In the genomic region with DNA sequence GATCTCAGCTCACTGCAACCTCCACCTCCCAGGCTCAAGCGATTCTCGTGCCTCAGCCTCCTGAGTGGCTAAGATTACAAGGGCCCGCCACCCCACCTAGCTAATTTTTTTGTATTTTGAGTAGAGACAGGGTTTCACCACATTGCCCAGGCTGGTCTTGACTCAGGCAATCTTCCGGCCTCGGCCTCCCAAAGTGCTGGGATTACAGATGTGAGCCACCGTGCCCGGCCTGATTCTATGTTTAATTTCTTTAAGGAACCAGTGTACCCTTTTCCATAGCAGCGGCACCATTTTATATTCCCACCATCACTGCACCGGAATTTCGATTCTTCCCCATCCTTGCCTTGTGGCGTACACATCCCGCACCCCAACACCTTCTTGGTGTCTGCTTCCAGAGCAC, we compare ENCODE assay signal across 35 cellular contexts.
"Had no signal": no experiment of that assay in that cellular context is flagged by ENCODE, and none has a peak within 500 bp of the region (broad histone marks: within the 10 kb centered on the region; RNA-seq: fewer than 3 reads in every experiment).

No MANE protein-coding gene starts in this region.

- FAIRE-seq: TTC549 had no signal

- H3K36me3 Mint-ChIP-seq: activated CD4-positive, alpha-beta memory T cell treated with anti-CD3 and anti-CD28 coated beads for 36 hours; activated naive CD4-positive, alpha-beta T cell treated with anti-CD3 and anti-CD28 coated beads, Interleukin-2, amount 10 ng/mL, durations not matched to agents 7 days and 5 days; activated naive CD4-positive, alpha-beta T cell treated with anti-CD3 and anti-CD28 coated beads, Interleukin-2, amount 50 U/mL, for 24 hours; activated naive CD8-positive, alpha-beta T cell treated with anti-CD3 and anti-CD28 coated beads, Interleukin-2, amount 10 ng/mL, durations not matched to agents 7 days and 5 days had no signal

- DNase-seq: activated B cell treated with CpG ODN at 0.5 μM for 24 hours; activated CD4-positive, alpha-beta memory T cell treated with anti-CD3 and anti-CD28 coated beads for 36 hours; activated CD4-positive, alpha-beta T cell treated with anti-CD3 and anti-CD28 coated beads for 4 hours; activated CD4-positive, alpha-beta T cell treated with anti-CD3 and anti-CD28 coated beads, Interleukin-2, amount 10 ng/mL, durations not matched to agents 24 days and 14 days; activated CD4-positive, alpha-beta T cell treated with anti-CD3 and anti-CD28 coated beads, Interleukin-2, amount 50 U/mL, for 1 hour; activated CD4-positive, alpha-beta T cell treated with anti-CD3 and anti-CD28 coated beads, Interleukin-2, amount 50 U/mL, for 4 hours; activated CD4-positive, CD25-positive, alpha-beta regulatory T cell treated with anti-CD3 and anti-CD28 coated beads, Interleukin-2, amount 50 U/mL, for 72 hours; activated CD8-positive, alpha-beta memory T cell treated with anti-CD3 and anti-CD28 coated beads, Interleukin-2, amount 50 U/mL, for 4 hours; activated CD8-positive, alpha-beta T cell treated with anti-CD3 and anti-CD28 coated beads for 36 hours; activated effector memory CD4-positive, alpha-beta T cell treated with Interleukin-2 at 50 U/mL for 16 hours; activated gamma-delta T cell; activated naive CD4-positive, alpha-beta T cell treated with anti-CD3 and anti-CD28 coated beads, Interleukin-2, amount 10 ng/mL, durations not matched to agents 7 days and 5 days; activated naive CD4-positive, alpha-beta T cell treated with Interleukin-2 at 50 U/mL for 16 hours; activated naive CD8-positive, alpha-beta T cell treated with anti-CD3 and anti-CD28 coated beads, Interleukin-2, amount 10 ng/mL, durations not matched to agents 7 days and 5 days; activated naive CD8-positive, alpha-beta T cell treated with anti-CD3 and anti-CD28 coated beads, Interleukin-2, amount 50 U/mL, for 24 hours; activated T-cell treated with anti-CD3 and anti-CD28 coated beads for 4 hours; activated T-cell treated with anti-CD3 and anti-CD28 coated beads, Interleukin-2, amount 50 U/mL, for 1 hour; activated T-cell treated with anti-CD3 and anti-CD28 coated beads, Interleukin-2, amount 50 U/mL, for 4 hours; amygdala; anterior cingulate cortex; body of pancreas; brain microvascular endothelial cell; central memory CD4-positive, alpha-beta T cell; T-helper 1 cell; T-helper 2 cell; T-helper 9 cell had no signal

- ATAC-seq: activated CD8-positive, alpha-beta T cell treated with anti-CD3 and anti-CD28 coated beads for 36 hours; activated naive CD8-positive, alpha-beta T cell treated with anti-CD3 and anti-CD28 coated beads, Interleukin-2, amount 50 U/mL, for 24 hours; activated T-cell treated with anti-CD3 and anti-CD28 coated beads, Interleukin-2, amount 50 U/mL, for 4 hours; body of pancreas had no signal

- H3K27me3 ChIP-seq: ascending aorta, body of pancreas, brain microvascular endothelial cell, breast epithelium had no signal

- H3K9me3 Mint-ChIP-seq: activated B cell treated with CpG ODN at 0.5 μM for 24 hours; activated CD4-positive, alpha-beta T cell treated with anti-CD3 and anti-CD28 coated beads, Interleukin-2, amount 10 ng/mL, durations not matched to agents 24 days and 14 days; activated naive CD4-positive, alpha-beta T cell treated with anti-CD3 and anti-CD28 coated beads, Interleukin-2, amount 10 ng/mL, durations not matched to agents 7 days and 5 days; activated naive CD4-positive, alpha-beta T cell treated with anti-CD3 and anti-CD28 coated beads, Interleukin-2, amount 50 U/mL, for 24 hours; activated naive CD8-positive, alpha-beta T cell treated with anti-CD3 and anti-CD28 coated beads, Interleukin-2, amount 50 U/mL, for 24 hours; activated T-cell treated with anti-CD3 and anti-CD28 coated beads, Interleukin-2, amount 50 U/mL, for 4 hours; activated T-helper 2 cell treated with anti-CD3 and anti-CD28 coated beads, Interferon-gamma antibody, Interleukin-2, Interleukin-4, amounts not matched to agents 10 μg/mL and 5 μg/mL and 100 μg/mL, durations not matched to agents 14 hours and 24 hours and 36 hours; T-helper 1 cell treated with Interleukin-12 subunit alpha and Interleukin-12 subunit beta and Interleukin-4 antibody, amounts not matched to agents 30 μg/mL and 1 μg/mL, for 36 hours; T-helper 2 cell treated with Interferon-gamma antibody and Interleukin-4, amounts not matched to agents 5 μg/mL and 100 μg/mL, for 36 hours had no signal

- H3K36me3 ChIP-seq: ascending aorta, brain microvascular endothelial cell, breast epithelium had no signal

- H3K27ac Mint-ChIP-seq: activated B cell treated with CpG ODN at 0.5 μM for 24 hours; activated CD4-positive, alpha-beta memory T cell treated with anti-CD3 and anti-CD28 coated beads for 36 hours; activated CD4-positive, alpha-beta T cell treated with anti-CD3 and anti-CD28 coated beads, Interleukin-2, amount 10 ng/mL, durations not matched to agents 24 days and 14 days; activated CD8-positive, alpha-beta T cell treated with anti-CD3 and anti-CD28 coated beads for 36 hours; activated naive CD4-positive, alpha-beta T cell treated with anti-CD3 and anti-CD28 coated beads, Interleukin-2, amount 10 ng/mL, durations not matched to agents 7 days and 5 days; activated naive CD4-positive, alpha-beta T cell treated with anti-CD3 and anti-CD28 coated beads, Interleukin-2, amount 50 U/mL, for 24 hours; activated naive CD8-positive, alpha-beta T cell; activated naive CD8-positive, alpha-beta T cell treated with anti-CD3 and anti-CD28 coated beads, Interleukin-2, amount 10 ng/mL, durations not matched to agents 7 days and 5 days; activated naive CD8-positive, alpha-beta T cell treated with anti-CD3 and anti-CD28 coated beads, Interleukin-2, amount 50 U/mL, for 24 hours; activated T-helper 2 cell treated with anti-CD3 and anti-CD28 coated beads, Interferon-gamma antibody, Interleukin-2, Interleukin-4, amounts not matched to agents 10 μg/mL and 5 μg/mL and 100 μg/mL, durations not matched to agents 14 hours and 24 hours and 36 hours; T-helper 1 cell treated with Interleukin-12 subunit alpha and Interleukin-12 subunit beta and Interleukin-4 antibody, amounts not matched to agents 30 μg/mL and 1 μg/mL, for 36 hours; T-helper 2 cell treated with Interferon-gamma antibody and Interleukin-4, amounts not matched to agents 5 μg/mL and 100 μg/mL, for 36 hours had no signal

- H3K4me1 ChIP-seq: ascending aorta, body of pancreas, breast epithelium had no signal

- H3K27ac ChIP-seq: ascending aorta, body of pancreas, brain microvascular endothelial cell, breast epithelium, VCaP had no signal

- H3K4me3 Mint-ChIP-seq: activated B cell treated with CpG ODN at 0.5 μM for 24 hours; activated CD4-positive, alpha-beta memory T cell treated with anti-CD3 and anti-CD28 coated beads for 36 hours; activated CD4-positive, alpha-beta T cell treated with anti-CD3 and anti-CD28 coated beads, Interleukin-2, amount 10 ng/mL, durations not matched to agents 24 days and 14 days; activated CD8-positive, alpha-beta T cell treated with anti-CD3 and anti-CD28 coated beads for 36 hours; activated naive CD4-positive, alpha-beta T cell treated with anti-CD3 and anti-CD28 coated beads, Interleukin-2, amount 10 ng/mL, durations not matched to agents 7 days and 5 days; activated naive CD4-positive, alpha-beta T cell treated with anti-CD3 and anti-CD28 coated beads, Interleukin-2, amount 50 U/mL, for 24 hours; activated naive CD8-positive, alpha-beta T cell; activated naive CD8-positive, alpha-beta T cell treated with anti-CD3 and anti-CD28 coated beads, Interleukin-2, amount 10 ng/mL, durations not matched to agents 7 days and 5 days; activated naive CD8-positive, alpha-beta T cell treated with anti-CD3 and anti-CD28 coated beads, Interleukin-2, amount 50 U/mL, for 24 hours; activated T-cell treated with anti-CD3 and anti-CD28 coated beads, Interleukin-2, amount 50 U/mL, for 4 hours; T-helper 1 cell treated with Interleukin-12 subunit alpha and Interleukin-12 subunit beta and Interleukin-4 antibody, amounts not matched to agents 30 μg/mL and 1 μg/mL, for 36 hours; T-helper 2 cell treated with Interferon-gamma antibody and Interleukin-4, amounts not matched to agents 5 μg/mL and 100 μg/mL, for 36 hours had no signal

- H3K4me3 ChIP-seq: ascending aorta, body of pancreas, breast epithelium had no signal

- H3K27me3 Mint-ChIP-seq: activated B cell treated with CpG ODN at 0.5 μM for 24 hours; activated CD4-positive, alpha-beta T cell treated with anti-CD3 and anti-CD28 coated beads, Interleukin-2, amount 10 ng/mL, durations not matched to agents 24 days and 14 days; activated CD8-positive, alpha-beta T cell treated with anti-CD3 and anti-CD28 coated beads for 36 hours; activated naive CD4-positive, alpha-beta T cell treated with anti-CD3 and anti-CD28 coated beads, Interleukin-2, amount 10 ng/mL, durations not matched to agents 7 days and 5 days; activated naive CD4-positive, alpha-beta T cell treated with anti-CD3 and anti-CD28 coated beads, Interleukin-2, amount 50 U/mL, for 24 hours; activated naive CD8-positive, alpha-beta T cell; activated naive CD8-positive, alpha-beta T cell treated with anti-CD3 and anti-CD28 coated beads, Interleukin-2, amount 50 U/mL, for 24 hours had no signal

- H3K4me1 Mint-ChIP-seq: activated B cell treated with CpG ODN at 0.5 μM for 24 hours; activated CD4-positive, alpha-beta T cell treated with anti-CD3 and anti-CD28 coated beads, Interleukin-2, amount 10 ng/mL, durations not matched to agents 24 days and 14 days; activated naive CD4-positive, alpha-beta T cell treated with anti-CD3 and anti-CD28 coated beads, Interleukin-2, amount 10 ng/mL, durations not matched to agents 7 days and 5 days; activated naive CD4-positive, alpha-beta T cell treated with anti-CD3 and anti-CD28 coated beads, Interleukin-2, amount 50 U/mL, for 24 hours; activated naive CD8-positive, alpha-beta T cell treated with anti-CD3 and anti-CD28 coated beads, Interleukin-2, amount 10 ng/mL, durations not matched to agents 7 days and 5 days; activated naive CD8-positive, alpha-beta T cell treated with anti-CD3 and anti-CD28 coated beads, Interleukin-2, amount 50 U/mL, for 24 hours had no signal

- H3K9me3 ChIP-seq: ascending aorta, body of pancreas had no signal
